In genomic region chr10:14173391-14173705, GRCh38 we compare ENCODE assay signal across 8 cellular contexts.
A peak's percentile ranks its signal among the peaks of the same experiment; 100 is the strongest.
DNase-seq lines count a peak whose midpoint lies in the region; ATAC-seq and TF ChIP-seq lines count a peak whose summit lies in the region.

No MANE protein-coding gene starts in this region.

- H3K4me1 Mint-ChIP-seq in activated T-helper 1 cell treated with anti-CD3 and anti-CD28 coated beads, Interleukin-12 subunit alpha, Interleukin-12 subunit beta, Interleukin-2, Interleukin-4 antibody, amounts not matched to agents 30 ng/mL and 10 ng/mL and 1 ng/mL, durations not matched to agents 14 hours and 24 hours and 36 hours (ENCODE audit: low read depth): peaks cover 16% of the 10 kb centered on the region

- H3K27me3 ChIP-seq in iPS-20b (ENCODE audit: insufficient read depth, low read length): peaks cover 31% of the 10 kb centered on the region
- peaks cover 0 to 47% (median 26%) of the 10 kb centered on the region in 3 donors for H3K27me3 ChIP-seq in stomach

- no peak for ATAC-seq in HG03159 (IDR thresholded peaks at IDR 0.05; ENCODE audit: unreplicated experiment)

- peak overlapping the region; percentile 43 for H3K4me3 Mint-ChIP-seq in activated T-helper 1 cell treated with anti-CD3 and anti-CD28 coated beads, Interleukin-12 subunit alpha, Interleukin-12 subunit beta, Interleukin-2, Interleukin-4 antibody, amounts not matched to agents 30 ng/mL and 10 ng/mL and 1 ng/mL, durations not matched to agents 14 hours and 24 hours and 36 hours

- peak overlapping the region; percentile 71 for H3K4me3 ChIP-seq in iPS-20b (ENCODE audit: low read length)
- H3K4me3 ChIP-seq in stomach: peak overlapping the region; percentile 42 to 44 (median 42)

- H3K4me1 ChIP-seq in iPS-20b (ENCODE audit: insufficient read depth, low read length) (peaks cover 7% of the 10 kb centered on the region; the same call in 1 of the 2 replicates), stomach (peaks cover 6 to 18% (median 14%) of the 10 kb centered on the region in 4 donors)

- no peak for TF ChIP-seq CTCF in stomach (IDR thresholded peaks at IDR 0.05)

- peak overlapping the region; percentile 46; the same call in 1 of the 2 replicates for H3K9ac ChIP-seq in iPS-20b (ENCODE audit: low read depth, low read length)

- TF ChIP-seq POLR2A in stomach (IDR thresholded peaks at IDR 0.05): no peak

- peak; percentile 29 for DNase-seq in NCI-H345 (lab: John Stamatoyannopoulos, UW)
- DNase-seq in NCI-H345 treated with DMSO at 0.1 percent for 48 hours (lab: John Stamatoyannopoulos, UW; ENCODE audit: unreplicated experiment): no peak
- DNase-seq in activated T-helper 1 cell treated with anti-CD3 and anti-CD28 coated beads, Interleukin-12 subunit alpha, Interleukin-12 subunit beta, Interleukin-2, Interleukin-4 antibody, amounts not matched to agents 30 ng/mL and 10 ng/mL and 1 ng/mL, durations not matched to agents 14 hours and 24 hours and 36 hours (ENCODE audit: low spot score): no peak
- no peak for DNase-seq in stomach
- DNase-seq in SIG-M5 (lab: John Stamatoyannopoulos, UW): no peak
- no peak for DNase-seq in T1000 (lab: John Stamatoyannopoulos, UW)

- H3K27me3 Mint-ChIP-seq in activated T-helper 1 cell treated with anti-CD3 and anti-CD28 coated beads, Interleukin-12 subunit alpha, Interleukin-12 subunit beta, Interleukin-2, Interleukin-4 antibody, amounts not matched to agents 30 ng/mL and 10 ng/mL and 1 ng/mL, durations not matched to agents 14 hours and 24 hours and 36 hours (ENCODE audit: insufficient read depth): peaks cover 72% of the 10 kb centered on the region

- H3K27ac Mint-ChIP-seq in activated T-helper 1 cell treated with anti-CD3 and anti-CD28 coated beads, Interleukin-12 subunit alpha, Interleukin-12 subunit beta, Interleukin-2, Interleukin-4 antibody, amounts not matched to agents 30 ng/mL and 10 ng/mL and 1 ng/mL, durations not matched to agents 14 hours and 24 hours and 36 hours: no peak overlapping the region

- H3K27ac ChIP-seq in iPS-20b (ENCODE audit: low read length) (no peak overlapping the region), stomach (no peak overlapping the region)

- TF ChIP-seq EP300 in stomach (IDR thresholded peaks at IDR 0.05): no peak

- no peaks in the 10 kb centered on the region for H3K36me3 Mint-ChIP-seq in activated T-helper 1 cell treated with anti-CD3 and anti-CD28 coated beads, Interleukin-12 subunit alpha, Interleukin-12 subunit beta, Interleukin-2, Interleukin-4 antibody, amounts not matched to agents 30 ng/mL and 10 ng/mL and 1 ng/mL, durations not matched to agents 14 hours and 24 hours and 36 hours (ENCODE audit: low read depth)

- H3K9me3 Mint-ChIP-seq in activated T-helper 1 cell treated with anti-CD3 and anti-CD28 coated beads, Interleukin-12 subunit alpha, Interleukin-12 subunit beta, Interleukin-2, Interleukin-4 antibody, amounts not matched to agents 30 ng/mL and 10 ng/mL and 1 ng/mL, durations not matched to agents 14 hours and 24 hours and 36 hours: no peaks in the 10 kb centered on the region

- H3K9me3 ChIP-seq in iPS-20b (ENCODE audit: insufficient read depth, low read depth, low read length) (no peaks in the 10 kb centered on the region), stomach (no peaks in the 10 kb centered on the region)

- intact Hi-C loops in activated T-helper 1 cell treated with anti-CD3 and anti-CD28 coated beads, Interleukin-12 subunit alpha, Interleukin-12 subunit beta, Interleukin-2, Interleukin-4 antibody, amounts not matched to agents 30 ng/mL and 10 ng/mL and 1 ng/mL, durations not matched to agents 14 hours and 24 hours and 36 hours (cut with micrococcal nuclease): no loop called here
- intact Hi-C loops in stomach (cut with DNase I; ENCODE audit: low total_unique reads): no loop called here

- WGBS in stomach, 5 donors: 3 to 6% (median 4%) methylated on average over 6 of the region's 6 CpGs

- H3K36me3 ChIP-seq in iPS-20b (ENCODE audit: insufficient read depth, low read depth, low read length) (no peaks in the 10 kb centered on the region), stomach (no peaks in the 10 kb centered on the region)
